Comparison of ENCODE assay signal across 31 cellular contexts in the genomic region with DNA sequence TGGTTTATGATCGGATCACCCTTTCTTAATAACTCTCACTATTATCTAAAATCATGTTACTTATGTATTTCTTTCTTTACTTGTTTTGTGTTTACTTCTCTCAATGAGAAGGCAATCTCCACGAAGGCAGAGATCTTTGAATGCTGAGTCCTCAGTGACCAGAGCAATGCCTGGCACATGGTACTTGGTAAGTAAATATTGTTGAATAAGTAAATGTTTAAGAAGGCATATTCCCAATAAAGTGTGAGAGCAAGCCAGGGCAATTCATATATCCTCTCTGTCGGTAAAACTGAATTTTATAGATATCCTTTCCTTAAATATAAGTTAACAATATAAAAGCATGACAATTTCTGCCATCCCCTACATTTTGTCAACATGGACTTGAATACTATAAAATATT.
"Had no signal": no experiment of that assay in that cellular context is flagged by ENCODE, and none has a peak within 500 bp of the region (broad histone marks: within the 10 kb centered on the region; RNA-seq: fewer than 3 reads in every experiment).

No MANE protein-coding gene starts in this region.

- H3K27ac Mint-ChIP-seq: activated B cell treated with CpG ODN at 0.5 μM for 24 hours; activated CD8-positive, alpha-beta T cell treated with anti-CD3 and anti-CD28 coated beads for 36 hours; activated naive CD8-positive, alpha-beta T cell; activated T-helper 17 cell treated with anti-CD3 and anti-CD28 coated beads, Interleukin-2, amount 50 U/mL, for 72 hours; dendritic cell treated with granulocyte-macrophage colony-stimulating factor and Interleukin-4, amounts not matched to agents 40 ng/mL and 50 ng/mL, for 4 days; effector memory CD8-positive, alpha-beta T cell; T-cell; T-helper 1 cell treated with Interleukin-12 subunit alpha and Interleukin-12 subunit beta and Interleukin-4 antibody, amounts not matched to agents 30 μg/mL and 1 μg/mL, for 36 hours; T-helper 2 cell treated with Interferon-gamma antibody and Interleukin-4, amounts not matched to agents 5 μg/mL and 100 μg/mL, for 36 hours had no signal

- DNase-seq: activated B cell treated with CpG ODN at 0.5 μM for 24 hours; activated CD4-positive, alpha-beta T cell treated with anti-CD3 and anti-CD28 coated beads for 48 hours; activated CD4-positive, alpha-beta T cell treated with anti-CD3 and anti-CD28 coated beads, Interleukin-2, amount 50 U/mL, for 1 hour; activated CD4-positive, alpha-beta T cell treated with anti-CD3 and anti-CD28 coated beads, Interleukin-2, amount 50 U/mL, for 48 hours; activated CD8-positive, alpha-beta memory T cell treated with anti-CD3 and anti-CD28 coated beads for 24 hours; activated CD8-positive, alpha-beta T cell treated with anti-CD3 and anti-CD28 coated beads for 36 hours; activated effector memory CD4-positive, alpha-beta T cell treated with Interleukin-2 at 50 U/mL for 16 hours; activated gamma-delta T cell treated with Interleukin-2 at 50 U/mL for 16 hours; activated naive CD4-positive, alpha-beta T cell treated with anti-CD3 and anti-CD28 coated beads, Interleukin-2, amount 50 U/mL, for 16 hours; activated naive CD4-positive, alpha-beta T cell treated with Interleukin-2 at 50 U/mL for 16 hours; activated T-cell treated with anti-CD3 and anti-CD28 coated beads, Interleukin-2, amount 50 U/mL, for 4 hours; amniotic stem cell; anterior cingulate cortex; brain microvascular endothelial cell; effector CD4-positive, alpha-beta T cell; effector memory CD8-positive, alpha-beta T cell; erythroblast; foreskin keratinocyte; gastrocnemius medialis; heart right ventricle; T-cell; WERI-Rb-1 had no signal

- H3K4me3 ChIP-seq: coronary artery, esophagus muscularis mucosa, gastrocnemius medialis, heart right ventricle had no signal

- H3K27me3 ChIP-seq: brain microvascular endothelial cell, esophagus muscularis mucosa, foreskin keratinocyte, gastrocnemius medialis, heart right ventricle had no signal

- H3K36me3 Mint-ChIP-seq: activated naive CD8-positive, alpha-beta T cell; T-cell had no signal

- H3K27me3 Mint-ChIP-seq: activated B cell treated with CpG ODN at 0.5 μM for 24 hours; dendritic cell treated with granulocyte-macrophage colony-stimulating factor and Interleukin-4, amounts not matched to agents 40 ng/mL and 50 ng/mL, for 4 days had no signal

- H3K9me3 ChIP-seq: esophagus muscularis mucosa, gastrocnemius medialis, heart right ventricle had no signal

- ATAC-seq: activated CD4-positive, CD25-positive, alpha-beta regulatory T cell treated with anti-CD3 and anti-CD28 coated beads, Interleukin-2, amount 50 U/mL, for 24 hours; activated CD8-positive, alpha-beta T cell treated with anti-CD3 and anti-CD28 coated beads for 36 hours; activated T-cell treated with anti-CD3 and anti-CD28 coated beads, Interleukin-2, amount 50 U/mL, for 4 hours; activated T-helper 17 cell treated with anti-CD3 and anti-CD28 coated beads, Interleukin-2, amount 50 U/mL, for 72 hours; effector memory CD8-positive, alpha-beta T cell; foreskin keratinocyte; gastrocnemius medialis; heart right ventricle; T-cell had no signal

- H3K36me3 ChIP-seq: brain microvascular endothelial cell, esophagus muscularis mucosa, gastrocnemius medialis, heart right ventricle, WERI-Rb-1 had no signal

- H3K4me1 ChIP-seq: esophagus muscularis mucosa, foreskin keratinocyte, gastrocnemius medialis had no signal

- H3K27ac ChIP-seq: brain microvascular endothelial cell, coronary artery, esophagus muscularis mucosa, foreskin keratinocyte, gastrocnemius medialis, heart right ventricle, WERI-Rb-1 had no signal

- H3K4me3 Mint-ChIP-seq: activated B cell treated with CpG ODN at 0.5 μM for 24 hours; activated CD8-positive, alpha-beta T cell treated with anti-CD3 and anti-CD28 coated beads for 36 hours; activated naive CD8-positive, alpha-beta T cell; activated T-cell treated with anti-CD3 and anti-CD28 coated beads, Interleukin-2, amount 50 U/mL, for 4 hours; activated T-helper 17 cell treated with anti-CD3 and anti-CD28 coated beads, Interleukin-2, amount 50 U/mL, for 72 hours; central memory CD8-positive, alpha-beta T cell; dendritic cell treated with granulocyte-macrophage colony-stimulating factor and Interleukin-4, amounts not matched to agents 40 ng/mL and 50 ng/mL, for 4 days; effector memory CD8-positive, alpha-beta T cell; T-cell; T-helper 1 cell treated with Interleukin-12 subunit alpha and Interleukin-12 subunit beta and Interleukin-4 antibody, amounts not matched to agents 30 μg/mL and 1 μg/mL, for 36 hours; T-helper 2 cell treated with Interferon-gamma antibody and Interleukin-4, amounts not matched to agents 5 μg/mL and 100 μg/mL, for 36 hours had no signal

- H3K4me1 Mint-ChIP-seq: activated T-helper 17 cell treated with anti-CD3 and anti-CD28 coated beads, Interleukin-2, amount 50 U/mL, for 72 hours; central memory CD8-positive, alpha-beta T cell; T-cell had no signal

- H3K9me3 Mint-ChIP-seq: activated B cell treated with CpG ODN at 0.5 μM for 24 hours; activated CD8-positive, alpha-beta T cell treated with anti-CD3 and anti-CD28 coated beads for 36 hours; activated T-cell treated with anti-CD3 and anti-CD28 coated beads, Interleukin-2, amount 50 U/mL, for 4 hours; activated T-helper 17 cell treated with anti-CD3 and anti-CD28 coated beads, Interleukin-2, amount 50 U/mL, for 72 hours; central memory CD8-positive, alpha-beta T cell; dendritic cell treated with granulocyte-macrophage colony-stimulating factor and Interleukin-4, amounts not matched to agents 40 ng/mL and 50 ng/mL, for 4 days; effector memory CD8-positive, alpha-beta T cell; T-cell; T-helper 1 cell treated with Interleukin-12 subunit alpha and Interleukin-12 subunit beta and Interleukin-4 antibody, amounts not matched to agents 30 μg/mL and 1 μg/mL, for 36 hours; T-helper 2 cell treated with Interferon-gamma antibody and Interleukin-4, amounts not matched to agents 5 μg/mL and 100 μg/mL, for 36 hours had no signal
